Comparison of ENCODE assay signal across 1 cellular context in the genomic region with DNA sequence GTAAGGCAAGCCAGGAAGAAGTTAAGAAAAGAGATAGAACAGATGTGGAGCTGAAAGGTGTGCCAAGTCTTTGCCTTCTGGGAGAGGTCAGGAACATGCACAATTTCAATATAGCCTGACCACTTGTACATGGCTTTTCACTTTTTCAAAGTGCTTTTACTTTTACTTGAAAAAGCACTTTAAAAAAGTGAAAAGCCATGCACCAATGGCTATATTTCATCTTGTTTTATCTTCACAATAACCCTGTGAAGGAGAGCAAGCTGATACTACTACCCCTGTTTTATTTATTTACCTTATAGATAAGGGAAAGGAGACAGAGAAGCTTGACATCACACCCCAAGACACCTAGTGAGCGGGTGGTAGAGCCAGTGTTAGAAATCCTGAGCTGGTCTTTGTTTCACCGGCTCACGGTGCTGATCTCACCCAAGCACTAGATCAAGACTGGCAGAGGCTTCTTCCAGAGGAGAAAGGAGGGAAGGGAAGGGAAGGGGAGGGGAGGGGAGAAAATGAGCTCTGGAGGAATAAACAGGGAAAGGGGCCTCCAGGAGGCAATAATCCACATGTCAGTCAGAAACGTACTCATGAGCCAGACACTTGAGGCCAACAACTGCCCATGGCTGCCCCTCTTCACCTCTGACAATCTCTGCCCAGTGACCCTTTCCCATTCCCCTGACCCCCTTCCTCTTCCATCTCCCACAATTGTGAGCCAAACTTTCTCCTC.
A peak's percentile ranks its signal among the peaks of the same experiment; 100 is the strongest.
TF ChIP-seq lines count a peak whose summit lies in the region.

No MANE protein-coding gene starts in this region.

TF ChIP-seq in HEK293, 187 proteins besides CTCF, POLR2A, EP300 and RAD21 (continued from another document):
- TF ChIP-seq ZNF354C (tag by site-specific recombination; IDR thresholded peaks at IDR 0.05; ENCODE audit: borderline replicate concordance, low read depth) (no peak), PRDM1 (tag by site-specific recombination; IDR thresholded peaks at IDR 0.05) (peak; percentile 54), ZNF664 (tag by site-specific recombination; IDR thresholded peaks at IDR 0.05) (no peak), INSM2 (tag by site-specific recombination; IDR thresholded peaks at IDR 0.05) (no peak), ZNF629 (tag by site-specific recombination; IDR thresholded peaks at IDR 0.05) (peak; percentile 31), FEZF1 (tag by site-specific recombination; IDR thresholded peaks at IDR 0.05) (peak; percentile 67), ZNF654 (tag by site-specific recombination; IDR thresholded peaks at IDR 0.05; ENCODE audit: low read depth) (no peak), ZFP37 (tag by site-specific recombination; IDR thresholded peaks at IDR 0.05) (no peak)
- TF ChIP-seq, protein P1, sequence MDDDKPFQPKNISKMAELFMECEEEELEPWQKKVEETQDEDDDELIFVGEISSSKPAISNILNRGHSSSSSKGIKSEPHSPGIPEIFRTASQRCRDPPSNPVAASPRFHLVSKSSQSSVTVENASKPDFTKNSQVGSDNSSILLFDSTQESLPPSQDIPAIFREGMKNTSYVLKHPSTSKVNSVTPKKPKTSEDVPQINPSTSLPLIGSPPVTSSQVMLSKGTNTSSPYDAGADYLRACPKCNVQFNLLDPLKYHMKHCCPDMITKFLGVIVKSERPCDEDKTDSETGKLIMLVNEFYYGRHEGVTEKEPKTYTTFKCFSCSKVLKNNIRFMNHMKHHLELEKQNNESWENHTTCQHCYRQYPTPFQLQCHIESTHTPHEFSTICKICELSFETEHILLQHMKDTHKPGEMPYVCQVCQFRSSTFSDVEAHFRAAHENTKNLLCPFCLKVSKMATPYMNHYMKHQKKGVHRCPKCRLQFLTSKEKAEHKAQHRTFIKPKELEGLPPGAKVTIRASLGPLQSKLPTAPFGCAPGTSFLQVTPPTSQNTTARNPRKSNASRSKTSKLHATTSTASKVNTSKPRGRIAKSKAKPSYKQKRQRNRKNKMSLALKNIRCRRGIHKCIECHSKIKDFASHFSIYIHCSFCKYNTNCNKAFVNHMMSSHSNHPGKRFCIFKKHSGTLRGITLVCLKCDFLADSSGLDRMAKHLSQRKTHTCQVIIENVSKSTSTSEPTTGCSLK (tag by site-specific recombination; IDR thresholded peaks at IDR 0.05), result no peak
- TF ChIP-seq, protein P2, sequence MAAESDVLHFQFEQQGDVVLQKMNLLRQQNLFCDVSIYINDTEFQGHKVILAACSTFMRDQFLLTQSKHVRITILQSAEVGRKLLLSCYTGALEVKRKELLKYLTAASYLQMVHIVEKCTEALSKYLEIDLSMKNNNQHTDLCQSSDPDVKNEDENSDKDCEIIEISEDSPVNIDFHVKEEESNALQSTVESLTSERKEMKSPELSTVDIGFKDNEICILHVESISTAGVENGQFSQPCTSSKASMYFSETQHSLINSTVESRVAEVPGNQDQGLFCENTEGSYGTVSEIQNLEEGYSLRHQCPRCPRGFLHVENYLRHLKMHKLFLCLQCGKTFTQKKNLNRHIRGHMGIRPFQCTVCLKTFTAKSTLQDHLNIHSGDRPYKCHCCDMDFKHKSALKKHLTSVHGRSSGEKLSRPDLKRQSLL (tag by site-specific recombination; IDR thresholded peaks at IDR 0.05), result peak; percentile 78
- TF ChIP-seq, protein P3, sequence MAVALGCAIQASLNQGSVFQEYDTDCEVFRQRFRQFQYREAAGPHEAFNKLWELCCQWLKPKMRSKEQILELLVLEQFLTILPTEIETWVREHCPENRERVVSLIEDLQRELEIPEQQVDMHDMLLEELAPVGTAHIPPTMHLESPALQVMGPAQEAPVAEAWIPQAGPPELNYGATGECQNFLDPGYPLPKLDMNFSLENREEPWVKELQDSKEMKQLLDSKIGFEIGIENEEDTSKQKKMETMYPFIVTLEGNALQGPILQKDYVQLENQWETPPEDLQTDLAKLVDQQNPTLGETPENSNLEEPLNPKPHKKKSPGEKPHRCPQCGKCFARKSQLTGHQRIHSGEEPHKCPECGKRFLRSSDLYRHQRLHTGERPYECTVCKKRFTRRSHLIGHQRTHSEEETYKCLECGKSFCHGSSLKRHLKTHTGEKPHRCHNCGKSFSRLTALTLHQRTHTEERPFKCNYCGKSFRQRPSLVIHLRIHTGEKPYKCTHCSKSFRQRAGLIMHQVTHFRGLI (tag by site-specific recombination; IDR thresholded peaks at IDR 0.05), result no peak
